Comparison of ENCODE assay signal across 1 cellular context in the genomic region with DNA sequence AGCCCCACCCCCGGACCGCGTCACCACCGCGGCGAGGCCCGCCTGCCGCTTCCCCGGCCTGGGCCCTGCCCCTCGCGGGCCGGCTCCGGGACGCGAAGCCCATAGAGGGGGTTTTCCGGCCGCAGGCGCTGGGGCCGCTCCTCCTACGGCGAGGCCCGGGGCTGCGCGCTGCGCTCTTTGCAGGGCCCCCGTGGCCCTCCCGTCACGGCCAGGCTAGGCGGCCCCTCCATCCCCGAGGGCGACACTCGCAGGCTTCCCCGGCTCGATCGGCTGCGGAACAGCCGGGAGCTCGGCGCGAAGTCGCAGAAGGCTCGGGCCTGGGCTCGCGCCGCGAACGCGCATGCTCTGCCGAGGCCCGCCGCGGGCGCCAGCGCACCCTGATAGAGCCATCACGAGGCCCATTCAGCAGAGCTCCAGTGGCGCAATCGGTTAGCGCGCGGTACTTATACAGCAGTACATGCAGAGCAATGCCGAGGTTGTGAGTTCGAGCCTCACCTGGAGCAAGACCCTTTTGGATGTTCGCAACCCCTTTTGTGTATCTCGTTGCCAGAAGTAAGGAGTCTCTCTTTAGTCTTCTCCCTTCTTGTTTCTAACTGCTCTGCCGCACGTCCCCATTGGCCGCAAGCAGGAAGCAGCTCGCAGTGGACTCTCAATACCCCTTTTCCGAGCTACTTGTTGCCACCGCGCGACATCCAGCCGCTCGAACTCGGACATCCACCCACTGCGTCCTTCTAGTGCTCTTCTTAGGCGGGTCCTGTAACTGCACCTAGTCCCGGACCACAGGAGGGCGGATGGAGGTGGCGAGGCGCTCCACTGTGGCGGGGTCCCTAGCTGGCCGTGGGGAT.
TF ChIP-seq lines count a peak whose summit lies in the region.

No MANE protein-coding gene starts in this region.

TF ChIP-seq in HepG2, 621 proteins besides CTCF, POLR2A, EP300 and RAD21 (continued from another document and continues in another):
- TF ChIP-seq, protein P1, sequence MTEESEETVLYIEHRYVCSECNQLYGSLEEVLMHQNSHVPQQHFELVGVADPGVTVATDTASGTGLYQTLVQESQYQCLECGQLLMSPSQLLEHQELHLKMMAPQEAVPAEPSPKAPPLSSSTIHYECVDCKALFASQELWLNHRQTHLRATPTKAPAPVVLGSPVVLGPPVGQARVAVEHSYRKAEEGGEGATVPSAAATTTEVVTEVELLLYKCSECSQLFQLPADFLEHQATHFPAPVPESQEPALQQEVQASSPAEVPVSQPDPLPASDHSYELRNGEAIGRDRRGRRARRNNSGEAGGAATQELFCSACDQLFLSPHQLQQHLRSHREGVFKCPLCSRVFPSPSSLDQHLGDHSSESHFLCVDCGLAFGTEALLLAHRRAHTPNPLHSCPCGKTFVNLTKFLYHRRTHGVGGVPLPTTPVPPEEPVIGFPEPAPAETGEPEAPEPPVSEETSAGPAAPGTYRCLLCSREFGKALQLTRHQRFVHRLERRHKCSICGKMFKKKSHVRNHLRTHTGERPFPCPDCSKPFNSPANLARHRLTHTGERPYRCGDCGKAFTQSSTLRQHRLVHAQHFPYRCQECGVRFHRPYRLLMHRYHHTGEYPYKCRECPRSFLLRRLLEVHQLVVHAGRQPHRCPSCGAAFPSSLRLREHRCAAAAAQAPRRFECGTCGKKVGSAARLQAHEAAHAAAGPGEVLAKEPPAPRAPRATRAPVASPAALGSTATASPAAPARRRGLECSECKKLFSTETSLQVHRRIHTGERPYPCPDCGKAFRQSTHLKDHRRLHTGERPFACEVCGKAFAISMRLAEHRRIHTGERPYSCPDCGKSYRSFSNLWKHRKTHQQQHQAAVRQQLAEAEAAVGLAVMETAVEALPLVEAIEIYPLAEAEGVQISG (CRISPR knock-in tag; IDR thresholded peaks at IDR 0.05), result peak; percentile 87
- no peak for TF ChIP-seq ZNF432 (CRISPR knock-in tag; IDR thresholded peaks at IDR 0.05; ENCODE audit: borderline replicate concordance)
- peak; percentile 96 for TF ChIP-seq ZMAT3 (CRISPR knock-in tag; conservative IDR thresholded peaks at IDR 0.05)
- peak; percentile 70 for TF ChIP-seq PRPF4 (IDR thresholded peaks at IDR 0.05; ENCODE audit: low read depth, low read length, poor library complexity, severe bottlenecking)
- TF ChIP-seq NCOA2 (CRISPR knock-in tag; IDR thresholded peaks at IDR 0.05), result peak; percentile 73
- no peak for TF ChIP-seq RFX1 (IDR thresholded peaks at IDR 0.05)
- peak; percentile 78 for TF ChIP-seq ZNF136 (CRISPR knock-in tag; IDR thresholded peaks at IDR 0.05; ENCODE audit: low read depth)
- no peak for TF ChIP-seq NPAS2 (CRISPR knock-in tag; IDR thresholded peaks at IDR 0.05; ENCODE audit: borderline replicate concordance)
- no peak for TF ChIP-seq U2AF2 (IDR thresholded peaks at IDR 0.05; ENCODE audit: low read depth, low read length)
- TF ChIP-seq KLF13 (CRISPR knock-in tag; IDR thresholded peaks at IDR 0.05), result peak; percentile 95
- TF ChIP-seq, protein P2, sequence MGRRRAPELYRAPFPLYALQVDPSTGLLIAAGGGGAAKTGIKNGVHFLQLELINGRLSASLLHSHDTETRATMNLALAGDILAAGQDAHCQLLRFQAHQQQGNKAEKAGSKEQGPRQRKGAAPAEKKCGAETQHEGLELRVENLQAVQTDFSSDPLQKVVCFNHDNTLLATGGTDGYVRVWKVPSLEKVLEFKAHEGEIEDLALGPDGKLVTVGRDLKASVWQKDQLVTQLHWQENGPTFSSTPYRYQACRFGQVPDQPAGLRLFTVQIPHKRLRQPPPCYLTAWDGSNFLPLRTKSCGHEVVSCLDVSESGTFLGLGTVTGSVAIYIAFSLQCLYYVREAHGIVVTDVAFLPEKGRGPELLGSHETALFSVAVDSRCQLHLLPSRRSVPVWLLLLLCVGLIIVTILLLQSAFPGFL (CRISPR knock-in tag; IDR thresholded peaks at IDR 0.05), result peak; percentile 72; the same call in 1 of the 2 replicates
- no peak; the same call in 1 of the 2 replicates for TF ChIP-seq ZNF720 (CRISPR knock-in tag; IDR thresholded peaks at IDR 0.05)
- TF ChIP-seq SMARCC2 (IDR thresholded peaks at IDR 0.05), result no peak
- TF ChIP-seq, protein P3, sequence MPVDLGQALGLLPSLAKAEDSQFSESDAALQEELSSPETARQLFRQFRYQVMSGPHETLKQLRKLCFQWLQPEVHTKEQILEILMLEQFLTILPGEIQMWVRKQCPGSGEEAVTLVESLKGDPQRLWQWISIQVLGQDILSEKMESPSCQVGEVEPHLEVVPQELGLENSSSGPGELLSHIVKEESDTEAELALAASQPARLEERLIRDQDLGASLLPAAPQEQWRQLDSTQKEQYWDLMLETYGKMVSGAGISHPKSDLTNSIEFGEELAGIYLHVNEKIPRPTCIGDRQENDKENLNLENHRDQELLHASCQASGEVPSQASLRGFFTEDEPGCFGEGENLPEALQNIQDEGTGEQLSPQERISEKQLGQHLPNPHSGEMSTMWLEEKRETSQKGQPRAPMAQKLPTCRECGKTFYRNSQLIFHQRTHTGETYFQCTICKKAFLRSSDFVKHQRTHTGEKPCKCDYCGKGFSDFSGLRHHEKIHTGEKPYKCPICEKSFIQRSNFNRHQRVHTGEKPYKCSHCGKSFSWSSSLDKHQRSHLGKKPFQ (CRISPR knock-in tag; IDR thresholded peaks at IDR 0.05; ENCODE audit: insufficient replicate concordance), result peak; percentile 91
- peak; percentile 95 for TF ChIP-seq RFXAP (CRISPR knock-in tag; IDR thresholded peaks at IDR 0.05; ENCODE audit: borderline replicate concordance)
- 0 out of 2 replicates have a peak, but pooled peaks have one; percentile 14 for TF ChIP-seq ZNF724P (CRISPR knock-in tag; IDR thresholded peaks at IDR 0.05; ENCODE audit: borderline replicate concordance)
- TF ChIP-seq, protein P4, sequence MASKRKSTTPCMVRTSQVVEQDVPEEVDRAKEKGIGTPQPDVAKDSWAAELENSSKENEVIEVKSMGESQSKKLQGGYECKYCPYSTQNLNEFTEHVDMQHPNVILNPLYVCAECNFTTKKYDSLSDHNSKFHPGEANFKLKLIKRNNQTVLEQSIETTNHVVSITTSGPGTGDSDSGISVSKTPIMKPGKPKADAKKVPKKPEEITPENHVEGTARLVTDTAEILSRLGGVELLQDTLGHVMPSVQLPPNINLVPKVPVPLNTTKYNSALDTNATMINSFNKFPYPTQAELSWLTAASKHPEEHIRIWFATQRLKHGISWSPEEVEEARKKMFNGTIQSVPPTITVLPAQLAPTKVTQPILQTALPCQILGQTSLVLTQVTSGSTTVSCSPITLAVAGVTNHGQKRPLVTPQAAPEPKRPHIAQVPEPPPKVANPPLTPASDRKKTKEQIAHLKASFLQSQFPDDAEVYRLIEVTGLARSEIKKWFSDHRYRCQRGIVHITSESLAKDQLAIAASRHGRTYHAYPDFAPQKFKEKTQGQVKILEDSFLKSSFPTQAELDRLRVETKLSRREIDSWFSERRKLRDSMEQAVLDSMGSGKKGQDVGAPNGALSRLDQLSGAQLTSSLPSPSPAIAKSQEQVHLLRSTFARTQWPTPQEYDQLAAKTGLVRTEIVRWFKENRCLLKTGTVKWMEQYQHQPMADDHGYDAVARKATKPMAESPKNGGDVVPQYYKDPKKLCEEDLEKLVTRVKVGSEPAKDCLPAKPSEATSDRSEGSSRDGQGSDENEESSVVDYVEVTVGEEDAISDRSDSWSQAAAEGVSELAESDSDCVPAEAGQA (IDR thresholded peaks at IDR 0.05; ENCODE audit: low read depth), result peak; percentile 52; the same call in 1 of the 2 replicates
- TF ChIP-seq, protein P4 (CRISPR knock-in tag; IDR thresholded peaks at IDR 0.05; ENCODE audit: borderline replicate concordance), result peak; percentile 95; the same call in 1 of the 2 replicates
- peak; percentile 97 for TF ChIP-seq ZSCAN21 (CRISPR knock-in tag; IDR thresholded peaks at IDR 0.05; ENCODE audit: borderline replicate concordance)
- TF ChIP-seq GTF3A (CRISPR knock-in tag; conservative IDR thresholded peaks at IDR 0.05), result peak; percentile 97
- peak; percentile 93; the same call in 1 of the 2 replicates for TF ChIP-seq ZNF850 (CRISPR knock-in tag; conservative IDR thresholded peaks at IDR 0.05)
- TF ChIP-seq, protein P5, sequence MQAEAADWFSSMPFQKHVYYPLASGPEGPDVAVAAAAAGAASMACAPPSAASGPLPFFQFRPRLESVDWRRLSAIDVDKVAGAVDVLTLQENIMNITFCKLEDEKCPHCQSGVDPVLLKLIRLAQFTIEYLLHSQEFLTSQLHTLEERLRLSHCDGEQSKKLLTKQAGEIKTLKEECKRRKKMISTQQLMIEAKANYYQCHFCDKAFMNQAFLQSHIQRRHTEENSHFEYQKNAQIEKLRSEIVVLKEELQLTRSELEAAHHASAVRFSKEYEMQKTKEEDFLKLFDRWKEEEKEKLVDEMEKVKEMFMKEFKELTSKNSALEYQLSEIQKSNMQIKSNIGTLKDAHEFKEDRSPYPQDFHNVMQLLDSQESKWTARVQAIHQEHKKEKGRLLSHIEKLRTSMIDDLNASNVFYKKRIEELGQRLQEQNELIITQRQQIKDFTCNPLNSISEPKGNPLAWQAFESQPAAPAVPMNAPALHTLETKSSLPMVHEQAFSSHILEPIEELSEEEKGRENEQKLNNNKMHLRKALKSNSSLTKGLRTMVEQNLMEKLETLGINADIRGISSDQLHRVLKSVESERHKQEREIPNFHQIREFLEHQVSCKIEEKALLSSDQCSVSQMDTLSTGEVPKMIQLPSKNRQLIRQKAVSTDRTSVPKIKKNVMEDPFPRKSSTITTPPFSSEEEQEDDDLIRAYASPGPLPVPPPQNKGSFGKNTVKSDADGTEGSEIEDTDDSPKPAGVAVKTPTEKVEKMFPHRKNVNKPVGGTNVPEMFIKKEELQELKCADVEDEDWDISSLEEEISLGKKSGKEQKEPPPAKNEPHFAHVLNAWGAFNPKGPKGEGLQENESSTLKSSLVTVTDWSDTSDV (CRISPR knock-in tag; IDR thresholded peaks at IDR 0.05), result peak; percentile 88
- peak; percentile 92 for TF ChIP-seq ZNF772 (CRISPR knock-in tag; IDR thresholded peaks at IDR 0.05)
- TF ChIP-seq, protein P6, sequence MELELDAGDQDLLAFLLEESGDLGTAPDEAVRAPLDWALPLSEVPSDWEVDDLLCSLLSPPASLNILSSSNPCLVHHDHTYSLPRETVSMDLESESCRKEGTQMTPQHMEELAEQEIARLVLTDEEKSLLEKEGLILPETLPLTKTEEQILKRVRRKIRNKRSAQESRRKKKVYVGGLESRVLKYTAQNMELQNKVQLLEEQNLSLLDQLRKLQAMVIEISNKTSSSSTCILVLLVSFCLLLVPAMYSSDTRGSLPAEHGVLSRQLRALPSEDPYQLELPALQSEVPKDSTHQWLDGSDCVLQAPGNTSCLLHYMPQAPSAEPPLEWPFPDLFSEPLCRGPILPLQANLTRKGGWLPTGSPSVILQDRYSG (CRISPR knock-in tag; IDR thresholded peaks at IDR 0.05), result peak; percentile 94; the same call in 1 of the 2 replicates
- TF ChIP-seq ZNF10 (CRISPR knock-in tag; IDR thresholded peaks at IDR 0.05; ENCODE audit: borderline replicate concordance, low read depth), result peak; percentile 92; the same call in 1 of the 2 replicates
- TF ChIP-seq, protein P7, sequence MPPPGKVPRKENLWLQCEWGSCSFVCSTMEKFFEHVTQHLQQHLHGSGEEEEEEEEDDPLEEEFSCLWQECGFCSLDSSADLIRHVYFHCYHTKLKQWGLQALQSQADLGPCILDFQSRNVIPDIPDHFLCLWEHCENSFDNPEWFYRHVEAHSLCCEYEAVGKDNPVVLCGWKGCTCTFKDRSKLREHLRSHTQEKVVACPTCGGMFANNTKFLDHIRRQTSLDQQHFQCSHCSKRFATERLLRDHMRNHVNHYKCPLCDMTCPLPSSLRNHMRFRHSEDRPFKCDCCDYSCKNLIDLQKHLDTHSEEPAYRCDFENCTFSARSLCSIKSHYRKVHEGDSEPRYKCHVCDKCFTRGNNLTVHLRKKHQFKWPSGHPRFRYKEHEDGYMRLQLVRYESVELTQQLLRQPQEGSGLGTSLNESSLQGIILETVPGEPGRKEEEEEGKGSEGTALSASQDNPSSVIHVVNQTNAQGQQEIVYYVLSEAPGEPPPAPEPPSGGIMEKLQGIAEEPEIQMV (CRISPR knock-in tag; IDR thresholded peaks at IDR 0.05; ENCODE audit: low read depth), result peak; percentile 96
- TF ChIP-seq FLYWCH1 (CRISPR knock-in tag; IDR thresholded peaks at IDR 0.05), result peak; percentile 93
- TF ChIP-seq FOXA1 (IDR thresholded peaks at IDR 0.05), result no peak
- TF ChIP-seq FOXA1 (CRISPR knock-in tag; IDR thresholded peaks at IDR 0.05), result 0 out of 2 replicates have a peak, but pooled peaks have one; percentile 25
- TF ChIP-seq RBM39 (IDR thresholded peaks at IDR 0.05; ENCODE audit: low read depth, low read length, poor library complexity, severe bottlenecking), result peak; percentile 92
- TF ChIP-seq, protein P8, sequence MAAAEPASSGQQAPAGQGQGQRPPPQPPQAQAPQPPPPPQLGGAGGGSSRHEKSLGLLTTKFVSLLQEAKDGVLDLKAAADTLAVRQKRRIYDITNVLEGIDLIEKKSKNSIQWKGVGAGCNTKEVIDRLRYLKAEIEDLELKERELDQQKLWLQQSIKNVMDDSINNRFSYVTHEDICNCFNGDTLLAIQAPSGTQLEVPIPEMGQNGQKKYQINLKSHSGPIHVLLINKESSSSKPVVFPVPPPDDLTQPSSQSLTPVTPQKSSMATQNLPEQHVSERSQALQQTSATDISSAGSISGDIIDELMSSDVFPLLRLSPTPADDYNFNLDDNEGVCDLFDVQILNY (CRISPR knock-in tag; conservative IDR thresholded peaks at IDR 0.05), result 0 out of 2 replicates have a peak, but pooled peaks have one; percentile 25
- TF ChIP-seq, protein P9, sequence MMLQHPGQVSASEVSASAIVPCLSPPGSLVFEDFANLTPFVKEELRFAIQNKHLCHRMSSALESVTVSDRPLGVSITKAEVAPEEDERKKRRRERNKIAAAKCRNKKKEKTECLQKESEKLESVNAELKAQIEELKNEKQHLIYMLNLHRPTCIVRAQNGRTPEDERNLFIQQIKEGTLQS (CRISPR knock-in tag; IDR thresholded peaks at IDR 0.05), result no peak; the same call in none of the 2 replicates
- no peak for TF ChIP-seq SMC3 (IDR thresholded peaks at IDR 0.05; ENCODE audit: low read length)
- peak; percentile 99 for TF ChIP-seq ZNF547 (CRISPR knock-in tag; IDR thresholded peaks at IDR 0.05)
- no peak for TF ChIP-seq MAFG (CRISPR knock-in tag; IDR thresholded peaks at IDR 0.05)
- TF ChIP-seq TCF7L2 (IDR thresholded peaks at IDR 0.05; ENCODE audit: low read depth, low read length), result no peak
- TF ChIP-seq ZEB1 (IDR thresholded peaks at IDR 0.05; ENCODE audit: insufficient replicate concordance, low read depth), result peak; percentile 38
